ENCODE assay signal across 12 cellular contexts in the genomic region with DNA sequence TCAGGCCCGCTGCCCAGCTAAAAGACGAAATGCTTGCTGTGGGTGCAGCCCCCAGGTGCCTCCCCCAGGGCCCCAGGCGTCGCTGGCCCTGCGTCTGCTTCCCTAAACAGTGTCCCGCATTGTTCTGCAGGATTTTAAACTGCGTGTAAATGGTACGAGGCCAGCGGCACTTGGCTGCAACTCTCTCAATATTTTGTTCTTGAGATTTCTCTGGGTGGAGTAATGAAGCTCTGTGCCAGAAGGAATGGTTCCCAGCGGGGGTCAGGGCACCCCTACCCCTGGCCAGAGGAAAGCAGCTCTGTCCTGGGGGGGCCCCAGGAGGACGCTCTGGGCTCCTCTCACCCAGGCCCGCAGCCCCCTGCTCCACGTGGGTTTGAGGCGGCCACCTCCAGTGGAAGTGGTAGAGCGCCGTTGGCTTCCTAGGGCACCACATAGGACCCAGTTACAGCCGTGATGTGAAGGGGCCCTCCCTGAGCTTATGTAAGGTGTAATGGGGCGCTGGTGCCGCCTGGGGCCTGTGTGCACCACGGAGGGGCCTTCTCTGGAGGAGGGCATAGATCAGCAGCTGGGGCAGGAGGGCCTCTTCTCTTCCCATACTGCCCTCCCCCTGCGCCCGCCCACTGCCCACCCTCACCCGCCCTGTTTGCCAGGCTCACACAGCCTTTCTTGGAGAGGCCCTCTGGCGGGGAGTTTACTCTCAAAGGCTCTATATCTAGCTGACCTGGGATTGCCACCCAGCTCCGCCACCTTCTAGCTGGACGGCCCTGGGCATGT. TPM values are rescaled to one million over a fixed set of nuclear protein-coding genes. Genes with fewer than 3 reads are reported as not detected.
DNase-seq lines count a peak whose midpoint lies in the region; ATAC-seq lines count a peak whose summit lies in the region.
"Had no signal": no experiment of that assay in that cellular context is flagged by ENCODE, and none has a peak within 500 bp of the region (broad histone marks: within the 10 kb centered on the region; RNA-seq: fewer than 3 reads in every experiment).

No MANE protein-coding gene starts in this region.

- H3K9me3 Mint-ChIP-seq in naive thymus-derived CD8-positive, alpha-beta T cell: peaks cover 0 to 2% (median 0%) of the 10 kb centered on the region in 9 donors
- H3K9me3 Mint-ChIP-seq: dendritic cell treated with granulocyte-macrophage colony-stimulating factor and Interleukin-4, amounts not matched to agents 40 ng/mL and 50 ng/mL, for 4 days; IgD-negative memory B cell had no signal

- peak overlapping the region in 2 of 10 donors; percentile 13 to 46 for H3K27ac Mint-ChIP-seq in naive thymus-derived CD8-positive, alpha-beta T cell
- H3K27ac Mint-ChIP-seq: dendritic cell treated with granulocyte-macrophage colony-stimulating factor and Interleukin-4, amounts not matched to agents 40 ng/mL and 50 ng/mL, for 4 days had no signal

- H3K4me1 Mint-ChIP-seq in naive thymus-derived CD8-positive, alpha-beta T cell: peaks cover 17 to 52% (median 32%) of the 10 kb centered on the region in 4 donors

- H3K27me3 Mint-ChIP-seq in naive thymus-derived CD8-positive, alpha-beta T cell: no peaks in the 10 kb centered on the region
- H3K27me3 Mint-ChIP-seq: IgD-negative memory B cell had no signal

- H3K36me3 Mint-ChIP-seq in naive thymus-derived CD8-positive, alpha-beta T cell: peaks cover 0 to 3% (median 0%) of the 10 kb centered on the region in 3 donors

- DNase-seq in Right ventricle myocardium inferior (ENCODE audit: missing footprints) (peak; percentile 64), cardiac septum (ENCODE audit: low spot score) (no peak), hypothalamus (lab: John Stamatoyannopoulos, UW) (peak in 40 of 51 donors; percentile 10 to 79 (median 54)), pons (ENCODE audit: low spot score) (peak; percentile 81), islet precursor cell (no peak)
- no peak for DNase-seq in naive thymus-derived CD8-positive, alpha-beta T cell
- DNase-seq in activated CD8-positive, alpha-beta memory T cell treated with anti-CD3 and anti-CD28 coated beads, Interleukin-2, amount 50 U/mL, for 4 hours: no peak
- DNase-seq: spleen; stimulated activated naive CD4-positive, alpha-beta T cell treated with Interleukin-2 at 50 U/mL for 16 hours had no signal

- intact Hi-C loops in Right ventricle myocardium inferior (cut with DNase I): no loop called here
- intact Hi-C loops in cardiac septum (cut with DNase I): no loop called here

- POLR2A ChIA-PET in naive thymus-derived CD8-positive, alpha-beta T cell (lab: Charles Lee): interaction anchor here (1.5 kb wide), 1 partner anchor 14 kb away, joined by 3 read pairs; no protein-coding TSS in a partner anchor

- H3K4me3 Mint-ChIP-seq in naive thymus-derived CD8-positive, alpha-beta T cell: no peak overlapping the region
- H3K4me3 Mint-ChIP-seq: dendritic cell treated with granulocyte-macrophage colony-stimulating factor and Interleukin-4, amounts not matched to agents 40 ng/mL and 50 ng/mL, for 4 days; IgD-negative memory B cell had no signal

- ATAC-seq in Right ventricle myocardium inferior: peak; percentile 71
- no peak for ATAC-seq in naive thymus-derived CD8-positive, alpha-beta T cell
- no peak for ATAC-seq in HG02852 (IDR thresholded peaks at IDR 0.05; ENCODE audit: unreplicated experiment)

RNA-seq across cellular contexts. Expression of a gene that starts 19.8 kb away (rescaled TPM):
- 16.2 TPM for total RNA-seq in Right ventricle myocardium inferior
- total RNA-seq in cardiac septum: 18.6 TPM
- total RNA-seq in naive thymus-derived CD8-positive, alpha-beta T cell: 10 to 100 TPM; 14.8 to 16.8 TPM
- 1 to 10 TPM; 1.3 to 1.4 (median 1.3) TPM for polyA plus RNA-seq in naive thymus-derived CD8-positive, alpha-beta T cell

RNA-seq across cellular contexts. Expression of a gene that starts 51.4 kb away (rescaled TPM):
- total RNA-seq in Right ventricle myocardium inferior: not detected
- not detected for total RNA-seq in cardiac septum
- total RNA-seq in naive thymus-derived CD8-positive, alpha-beta T cell: not detected
- polyA plus RNA-seq in naive thymus-derived CD8-positive, alpha-beta T cell: not detected
- polyA plus RNA-seq: IgD-negative memory B cell had no signal

RNA-seq across cellular contexts. Expression of a gene that starts 58.7 kb away (rescaled TPM):
- total RNA-seq in Right ventricle myocardium inferior (not detected), cardiac septum (not detected)
- not detected for total RNA-seq in naive thymus-derived CD8-positive, alpha-beta T cell
- polyA plus RNA-seq in naive thymus-derived CD8-positive, alpha-beta T cell: not detected
- total RNA-seq: spleen had no signal
- polyA plus RNA-seq: IgD-negative memory B cell, spleen had no signal

Comparison
In these comparisons a context has a peak if more than half of its experiments do, and no peak if none do; other contexts are left out.
1. DNase-seq: peak in Right ventricle myocardium inferior (single experiment), hypothalamus (40 of 51) and pons (single experiment); none in cardiac septum (single experiment), islet precursor cell (single experiment), naive thymus-derived CD8-positive, alpha-beta T cell (0 of 10) and activated CD8-positive, alpha-beta memory T cell treated with anti-CD3 and anti-CD28 coated beads, Interleukin-2, amount 50 U/mL, for 4 hours (single experiment).